ENCODE assay signal across 8 cellular contexts in the genomic region with DNA sequence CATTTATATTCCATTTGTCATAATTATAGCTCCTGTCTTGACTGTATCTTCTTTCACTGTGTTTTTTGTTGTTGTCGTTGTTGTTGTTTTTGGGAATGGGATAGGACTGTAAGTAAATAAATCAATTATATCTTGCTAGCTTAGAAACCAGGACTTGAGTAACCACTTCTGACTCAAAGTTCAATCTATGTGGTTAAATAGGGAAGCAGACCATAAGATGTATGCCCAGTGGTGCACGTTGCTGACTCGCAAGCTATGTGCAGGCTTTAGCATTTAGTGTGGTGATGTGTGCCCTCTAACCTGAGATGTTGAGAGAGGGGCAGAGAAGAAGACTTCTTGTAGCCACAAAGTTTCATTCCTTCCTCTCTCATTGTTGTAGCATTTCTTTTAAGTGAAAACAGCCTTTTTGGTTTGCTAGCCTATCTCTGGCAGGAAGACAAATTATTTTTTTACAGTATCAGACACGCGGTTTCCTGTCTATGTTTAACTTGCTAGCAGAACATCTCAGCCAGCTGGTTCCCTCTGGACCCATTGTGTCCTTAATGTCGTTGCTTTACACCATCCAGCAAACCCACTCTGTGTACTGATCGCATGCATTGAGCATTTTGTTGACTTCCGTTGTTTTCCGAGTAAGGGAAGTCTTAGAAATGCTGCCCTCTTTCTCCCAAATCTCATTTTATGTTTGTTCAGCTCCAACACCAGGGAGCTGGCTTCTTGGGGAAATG. TPM values are rescaled to one million over a fixed set of nuclear protein-coding genes. Genes with fewer than 3 reads are reported as not detected.
DNase-seq lines count a peak whose midpoint lies in the region; ATAC-seq and TF ChIP-seq lines count a peak whose summit lies in the region.

No MANE protein-coding gene starts in this region.

- TF ChIP-seq CTCF in MM.1S (IDR thresholded peaks at IDR 0.05; ENCODE audit: low read length) (no peak), gastroesophageal sphincter (IDR thresholded peaks at IDR 0.05) (no peak)

- H3K4me3 ChIP-seq in MM.1S (ENCODE audit: low read length) (peak overlapping the region; percentile 28), gastroesophageal sphincter (no peak overlapping the region)

- H3K4me1 ChIP-seq in MM.1S (ENCODE audit: low read length) = peaks cover 83% of the 10 kb centered on the region
- peaks cover 52 to 94% (median 63%) of the 10 kb centered on the region in 3 donors for H3K4me1 ChIP-seq in gastroesophageal sphincter

- ATAC-seq in GM18502 (IDR thresholded peaks at IDR 0.05; ENCODE audit: poor library complexity, unreplicated experiment) (peak; percentile 88), HG02610 (IDR thresholded peaks at IDR 0.05; ENCODE audit: unreplicated experiment) (peak; percentile 91), gastroesophageal sphincter (no peak), sciatic nerve (peak; percentile 58)

- H4K20me1 ChIP-seq in MM.1S (ENCODE audit: insufficient read depth, low read length) = no peaks in the 10 kb centered on the region

- intact Hi-C loops in sciatic nerve (cut with DNase I) = no loop called here

- H3K27ac ChIP-seq in MM.1S (ENCODE audit: low read length) = peak overlapping the region; percentile 95
- H3K27ac ChIP-seq in gastroesophageal sphincter = peak overlapping the region; percentile 56 to 66 (median 64)

- H3F3A ChIP-seq in MM.1S (ENCODE audit: insufficient read depth, low read length) = peaks cover 53% of the 10 kb centered on the region

- no peak for TF ChIP-seq POLR2A in gastroesophageal sphincter (IDR thresholded peaks at IDR 0.05)

- WGBS in gastroesophageal sphincter (ENCODE audit: low coverage in 1 of 2), 2 donors = 30 to 46% methylated on average over 5 to 9 of the region's 9 CpGs

- H3K27me3 ChIP-seq in MM.1S (replicated peaks; ENCODE audit: insufficient read depth, low read length) = no peaks in the 10 kb centered on the region
- no peaks in the 10 kb centered on the region for H3K27me3 ChIP-seq in gastroesophageal sphincter

- DNase-seq in MM.1S (peak; percentile 87), activated T-helper 1 cell treated with Interleukin-2 at 50 U/mL for 16 hours (ENCODE audit: low read depth) (peak; percentile 16), sciatic nerve (ENCODE audit: low spot score) (no peak), NCI-H1105 treated with DMSO at 0.1 percent for 48 hours (lab: John Stamatoyannopoulos, UW) (no peak), amniotic stem cell (lab: John Stamatoyannopoulos, UW) (no peak)

- H3K9me2 ChIP-seq in MM.1S (replicated peaks; ENCODE audit: insufficient read depth, low read length) = no peaks in the 10 kb centered on the region

- H3K4me2 ChIP-seq in MM.1S (ENCODE audit: low read depth, low read length) = peak overlapping the region; percentile 91

- H3K36me3 ChIP-seq in MM.1S (replicated peaks; ENCODE audit: insufficient read depth, low read length) (no peaks in the 10 kb centered on the region), gastroesophageal sphincter (peaks cover 7 to 58% of the 10 kb centered on the region in 2 donors)

- TF ChIP-seq EP300 in gastroesophageal sphincter (IDR thresholded peaks at IDR 0.05) = no peak

- peaks cover 18% of the 10 kb centered on the region for H3K79me2 ChIP-seq in MM.1S (ENCODE audit: low read length)

- no peaks in the 10 kb centered on the region for H3K9me3 ChIP-seq in MM.1S (replicated peaks; ENCODE audit: insufficient read depth, low read length)
- H3K9me3 ChIP-seq in gastroesophageal sphincter = no peaks in the 10 kb centered on the region

- peak overlapping the region; percentile 57 for H3K9ac ChIP-seq in MM.1S (ENCODE audit: low read length)

- no peak overlapping the region for H2AFZ ChIP-seq in MM.1S (ENCODE audit: low read length)

RNA-seq across cellular contexts. Expression of gene TGFBR2, which starts 52.1 kb away (rescaled TPM):
- total RNA-seq in gastroesophageal sphincter (100 to 1,000 TPM; 174 to 297 (median 231) TPM), sciatic nerve (221 TPM)

Comparison
In these comparisons a context has a peak if more than half of its experiments do, and no peak if none do; other contexts are left out.
1. DNase-seq: peak in MM.1S (single experiment) and activated T-helper 1 cell treated with Interleukin-2 at 50 U/mL for 16 hours (single experiment); none in sciatic nerve (single experiment), NCI-H1105 treated with DMSO at 0.1 percent for 48 hours (single experiment) and amniotic stem cell (single experiment).